In genomic region chr6:30614843-30615218, GRCh38 we compare ENCODE assay signal across 8 cellular contexts. TPM values are rescaled to one million over a fixed set of nuclear protein-coding genes. Genes with fewer than 3 reads are reported as not detected.
DNase-seq lines count a peak whose midpoint lies in the region; ATAC-seq and TF ChIP-seq lines count a peak whose summit lies in the region.

No MANE protein-coding gene starts in this region.

- peaks cover 27% of the 10 kb centered on the region for H3K36me3 ChIP-seq in PC-3 (ENCODE audit: low read depth, low read length)

- H3K36me3 Mint-ChIP-seq in CD4-positive, alpha-beta T cell (ENCODE audit: low read depth) = peaks cover 59% of the 10 kb centered on the region

- peak overlapping the region; percentile 92 for H3K27ac ChIP-seq in CD4-positive, alpha-beta T cell (ENCODE audit: low read depth, low read length)
- H3K27ac ChIP-seq in PC-3 (ENCODE audit: low read length) = peak overlapping the region; percentile 92

- peaks cover 53% of the 10 kb centered on the region for H3K4me1 Mint-ChIP-seq in CD4-positive, alpha-beta T cell (ENCODE audit: low read depth)

- in situ Hi-C loops in KBM-7 (cut with MboI; ENCODE audit: low pct_unique_long_range_greater_than_20kb, low sequenced_read_pairs) = no loop called here

- peak; percentile 57 for ATAC-seq in CD4-positive, alpha-beta T cell (ENCODE audit: poor library complexity)
- ATAC-seq in GM21381 (IDR thresholded peaks at IDR 0.05; ENCODE audit: unreplicated experiment) = peak; percentile 34
- ATAC-seq in PC-3 = peak; percentile 56

- peaks cover 5% of the 10 kb centered on the region for H3K27me3 Mint-ChIP-seq in CD4-positive, alpha-beta T cell

- TF ChIP-seq POLR2A in erythroblast (IDR thresholded peaks at IDR 0.05; ENCODE audit: low read length) = peak; percentile 69

- CTCF ChIA-PET in CD4-positive, alpha-beta T cell (lab: Charles Lee) = interaction anchor here (0.5 to 4.2 kb wide), 12 partner anchors 9 to 161 kb away, joined by 3 to 22 read pairs (median 8); partner anchors contain the start of genes ATAT1, DHX16 and MDC1
- CTCF ChIA-PET in PC-3 (lab: Charles Lee) = interaction anchor here (0.6 to 1.1 kb wide), 3 partner anchors 18 to 472 kb away, joined by 3 to 5 read pairs (median 4); partner anchors contain the start of gene VARS2

- peak overlapping the region; percentile 99 for H3K4me2 ChIP-seq in PC-3 (ENCODE audit: low read length)

- peaks cover 42% of the 10 kb centered on the region for H4K20me1 ChIP-seq in PC-3 (ENCODE audit: low read length)

- H3K4me1 ChIP-seq in PC-3 (ENCODE audit: insufficient read depth, low read length) = peaks cover 40% of the 10 kb centered on the region

- no peaks in the 10 kb centered on the region for H3K9me3 Mint-ChIP-seq in CD4-positive, alpha-beta T cell

- intact Hi-C loops in CD4-positive, alpha-beta T cell (cut with DNase I, micrococcal nuclease) = loop anchor here (1.0 to 5.0 kb wide), 3 partner anchors 57 to 133 kb away; partner anchors contain the start of gene DHX16 (in 1 of the 2)
- intact Hi-C loops in PC-3 (cut with micrococcal nuclease) = no loop called here

- peak overlapping the region; percentile 86 for H3K4me3 ChIP-seq in PC-3 (ENCODE audit: low read length)

- POLR2A ChIA-PET in CD4-positive, alpha-beta T cell (lab: Charles Lee) = interaction anchor here (0.6 to 4.8 kb wide), 63 partner anchors 9 to 1581 kb away, joined by 3 to 135 read pairs (median 5); partner anchors contain the start of genes ABCF1, ATAT1, C6orf136 and DDR1
- POLR2A ChIA-PET in PC-3 (lab: Charles Lee; ENCODE audit: unreplicated experiment) = interaction anchor here (0.5 to 0.9 kb wide), 9 partner anchors 22 to 1141 kb away, joined by 3 to 32 read pairs (median 7); partner anchors contain the start of genes ABCF1 and PRR3

- TF ChIP-seq CTCF in CD4-positive, alpha-beta T cell (IDR thresholded peaks at IDR 0.05) = no peak
- TF ChIP-seq CTCF in PC-3 (conservative IDR thresholded peaks at IDR 0.05; ENCODE audit: low read depth, low read length) = no peak

- DNase-seq in CD4-positive, alpha-beta T cell = peak; percentile 71 to 89 (median 76)
- DNase-seq in KBM-7 = peak; percentile 99
- peak; percentile 95 for DNase-seq in PC-3
- DNase-seq in activated T-cell treated with anti-CD3 and anti-CD28 coated beads, Interleukin-2, amount 50 U/mL, for 1 hour = peak; percentile 71
- peak; percentile 97 to 99 for DNase-seq in erythroblast (lab: John Stamatoyannopoulos, UW)
- peak; percentile 94 for DNase-seq in mucosa of gallbladder (ENCODE audit: low spot score)
- DNase-seq in stimulated activated CD8-positive, alpha-beta memory T cell treated with anti-CD3 and anti-CD28 coated beads, Interleukin-4, amount 100 ng/mL, for 24 hours (ENCODE audit: low read depth) = peak; percentile 64

- H3K27me3 ChIP-seq in CD4-positive, alpha-beta T cell (ENCODE audit: control insufficient read depth, insufficient read depth, low read length) = no peaks in the 10 kb centered on the region
- H3K27me3 ChIP-seq in PC-3 (ENCODE audit: low read length) = no peaks in the 10 kb centered on the region

- peaks cover 77% of the 10 kb centered on the region for H3K79me2 ChIP-seq in PC-3 (ENCODE audit: low read length)

- H3K9me2 ChIP-seq in PC-3 (replicated peaks; ENCODE audit: low read length) = no peaks in the 10 kb centered on the region

- no peaks in the 10 kb centered on the region for H3K9me3 ChIP-seq in CD4-positive, alpha-beta T cell (ENCODE audit: control insufficient read depth, low read length)
- no peaks in the 10 kb centered on the region for H3K9me3 ChIP-seq in PC-3 (ENCODE audit: low read length)

- peaks cover 25% of the 10 kb centered on the region for H3F3A ChIP-seq in PC-3 (ENCODE audit: low read length, unreplicated experiment)

- H3K4me3 Mint-ChIP-seq in CD4-positive, alpha-beta T cell = peak overlapping the region; percentile 100

- peak overlapping the region; percentile 99 for H3K9ac ChIP-seq in PC-3 (ENCODE audit: low read length)

- BruUV-seq in PC-3 (replicated peaks; lab: Mats Ljungman, UMichigan) = no TSS peak

- peak overlapping the region; percentile 99 for H3K27ac Mint-ChIP-seq in CD4-positive, alpha-beta T cell

- no peak overlapping the region for H2AFZ ChIP-seq in PC-3 (ENCODE audit: low read length)

RNA-seq across cellular contexts. Expression of gene PPP1R10, which starts 2.2 kb away (rescaled TPM):
- 10 to 100 TPM; 92.2 to 95.3 TPM for total RNA-seq in CD4-positive, alpha-beta T cell
- total RNA-seq in PC-3 (2014; rRNA removed) (44.2 and 44.5 TPM in 2 replicates), mucosa of gallbladder (95.6 TPM)

RNA-seq across cellular contexts. Expression of gene MRPS18B, which starts 2.8 kb away (rescaled TPM):
- 10 to 100 TPM; 15.3 to 15.5 TPM for total RNA-seq in CD4-positive, alpha-beta T cell
- total RNA-seq in PC-3 (2014; rRNA removed) (69.9 and 91.0 TPM in 2 replicates), mucosa of gallbladder (45.2 TPM)

RNA-seq across cellular contexts. Expression of gene ATAT1, which starts 11.8 kb away (rescaled TPM):
- total RNA-seq in CD4-positive, alpha-beta T cell = 1 to 10 TPM; 4.1 to 5.2 TPM
- total RNA-seq in PC-3 (2014; rRNA removed) (4.6 and 6.1 TPM in 2 replicates), mucosa of gallbladder (23.5 TPM)

RNA-seq across cellular contexts. Expression of gene C6orf136, which starts 32.1 kb away (rescaled TPM):
- total RNA-seq in CD4-positive, alpha-beta T cell = 10 to 100 TPM; 20.3 to 21.7 TPM
- total RNA-seq in PC-3 (2014; rRNA removed) = 10.6 and 18.7 TPM in 2 replicates
- total RNA-seq in mucosa of gallbladder = 30.3 TPM

RNA-seq across cellular contexts. Expression of gene ABCF1, which starts 43.6 kb away (rescaled TPM):
- 10 to 100 TPM; 86.1 to 88.0 TPM for total RNA-seq in CD4-positive, alpha-beta T cell
- total RNA-seq in PC-3 (2014; rRNA removed) = 67.3 and 77.3 TPM in 2 replicates
- total RNA-seq in mucosa of gallbladder = 48.7 TPM

Comparison
In these comparisons a context has a peak if more than half of its experiments do, and no peak if none do; other contexts are left out.
1. Peak in every context shown above with its lines: DNase-seq, ATAC-seq, H3K4me3 ChIP-seq and H3K27ac ChIP-seq.